9 cellular contexts compared by ENCODE assay signal in genomic region chr19:49056101-49056901, GRCh38. TPM values are rescaled to one million over a fixed set of nuclear protein-coding genes. Genes with fewer than 3 reads are reported as not detected.
A peak's percentile ranks its signal among the peaks of the same experiment; 100 is the strongest.
DNase-seq lines count a peak whose midpoint lies in the region; ATAC-seq and TF ChIP-seq lines count a peak whose summit lies in the region.
"Had no signal": no experiment of that assay in that cellular context is flagged by ENCODE, and none has a peak within 500 bp of the region (broad histone marks: within the 10 kb centered on the region; RNA-seq: fewer than 3 reads in every experiment).

No MANE protein-coding gene starts in this region.

- no peaks in the 10 kb centered on the region for H3F3A ChIP-seq in smooth muscle cell (ENCODE audit: low read depth)

- no peaks in the 10 kb centered on the region for H3K27me3 ChIP-seq in smooth muscle cell (ENCODE audit: low read depth)

- 2% methylated on average over 60 of the region's 63 CpGs for WGBS in smooth muscle cell (ENCODE audit: low lambda C conversion rate)

- H3K36me3 ChIP-seq in smooth muscle cell (ENCODE audit: low read depth), result no peaks in the 10 kb centered on the region

- no peaks in the 10 kb centered on the region for H3K36me3 Mint-ChIP-seq in T-helper 2 cell treated with Interferon-gamma antibody and Interleukin-4, amounts not matched to agents 5 μg/mL and 100 μg/mL, for 36 hours (ENCODE audit: low read depth)
- H3K36me3 Mint-ChIP-seq in brain, result no peaks in the 10 kb centered on the region

- no peaks in the 10 kb centered on the region for H3K79me2 ChIP-seq in smooth muscle cell (ENCODE audit: low read depth)

- H3K9me3 Mint-ChIP-seq in T-helper 2 cell treated with Interferon-gamma antibody and Interleukin-4, amounts not matched to agents 5 μg/mL and 100 μg/mL, for 36 hours, result no peaks in the 10 kb centered on the region
- H3K9me3 Mint-ChIP-seq in brain, result peaks cover 0 to 8% (median 0%) of the 10 kb centered on the region in 5 experiments

- ATAC-seq in HG02870 (IDR thresholded peaks at IDR 0.05; ENCODE audit: unreplicated experiment) (no peak), HG02884 (IDR thresholded peaks at IDR 0.05; ENCODE audit: unreplicated experiment) (no peak)

- H3K4me2 ChIP-seq in smooth muscle cell, result peak overlapping the region; percentile 91

- H3K4me1 Mint-ChIP-seq in T-helper 2 cell treated with Interferon-gamma antibody and Interleukin-4, amounts not matched to agents 5 μg/mL and 100 μg/mL, for 36 hours (ENCODE audit: low read depth), result peaks cover 16% of the 10 kb centered on the region
- H3K4me1 Mint-ChIP-seq in brain, result peaks cover 20% of the 10 kb centered on the region

- TF ChIP-seq CTCF in HFF-Myc (IDR thresholded peaks at IDR 0.05; ENCODE audit: low read depth, low read length, missing control alignments) (peak; percentile 30), brain (conservative IDR thresholded peaks at IDR 0.05) (peak in 1 of 2 experiments; percentile 57), smooth muscle cell (IDR thresholded peaks at IDR 0.05; ENCODE audit: borderline replicate concordance, insufficient read depth, poor library complexity, severe bottlenecking) (peak; percentile 31)

- peak overlapping the region; percentile 1 for H3K9ac ChIP-seq in smooth muscle cell (ENCODE audit: low read depth)

- H2AFZ ChIP-seq in smooth muscle cell (ENCODE audit: low read depth), result peak overlapping the region; percentile 28

- H3K4me3 ChIP-seq in HFF-Myc (replicated peaks; ENCODE audit: low read depth, low read length), result peak overlapping the region; percentile 42
- peak overlapping the region; percentile 53 for H3K4me3 ChIP-seq in smooth muscle cell

- peaks cover 3% of the 10 kb centered on the region for H3K4me1 ChIP-seq in smooth muscle cell (ENCODE audit: low read depth)

- H3K27ac ChIP-seq in smooth muscle cell (ENCODE audit: low read depth), result no peak overlapping the region

- H3K27me3 Mint-ChIP-seq in T-helper 2 cell treated with Interferon-gamma antibody and Interleukin-4, amounts not matched to agents 5 μg/mL and 100 μg/mL, for 36 hours (ENCODE audit: low read depth), result peaks cover 58% of the 10 kb centered on the region
- peaks cover 64% of the 10 kb centered on the region for H3K27me3 Mint-ChIP-seq in brain

- H3K27ac Mint-ChIP-seq in T-helper 2 cell treated with Interferon-gamma antibody and Interleukin-4, amounts not matched to agents 5 μg/mL and 100 μg/mL, for 36 hours, result no peak overlapping the region
- H3K27ac Mint-ChIP-seq in brain, result no peak overlapping the region

- peaks cover 15% of the 10 kb centered on the region for H4K20me1 ChIP-seq in smooth muscle cell (ENCODE audit: low read depth)

- DNase-seq in CMK (ENCODE audit: low read depth) (peak; percentile 60), HFF-Myc (ENCODE audit: extremely low read depth, low read depth) (no peak), iPS-NIHi7 (ENCODE audit: extremely low spot score) (peak; percentile 83), smooth muscle cell (lab: John Stamatoyannopoulos, UW; ENCODE audit: unreplicated experiment) (peak; percentile 25)
- DNase-seq in T-helper 2 cell treated with Interferon-gamma antibody and Interleukin-4, amounts not matched to agents 5 μg/mL and 100 μg/mL, for 36 hours (ENCODE audit: low spot score), result peak; percentile 56

- H3K4me3 Mint-ChIP-seq in T-helper 2 cell treated with Interferon-gamma antibody and Interleukin-4, amounts not matched to agents 5 μg/mL and 100 μg/mL, for 36 hours, result peak overlapping the region; percentile 69
- H3K4me3 Mint-ChIP-seq in brain, result peak overlapping the region; percentile 74 to 84 (median 78)

- no peaks in the 10 kb centered on the region for H3K9me3 ChIP-seq in smooth muscle cell (replicated peaks; ENCODE audit: low read depth)

RNA-seq across cellular contexts. Expression of gene CGB7, which starts 1.2 kb away (rescaled TPM):
- polyA plus RNA-seq in brain (ENCODE audit: insufficient read depth, low read depth, low replicate concordance), result not detected
- total RNA-seq in smooth muscle cell, result 1.3 and 2.0 TPM in 2 replicates
- polyA plus RNA-seq in smooth muscle cell, result 2.5 and 7.6 TPM in 2 replicates
- total RNA-seq: T-helper 2 cell treated with Interferon-gamma antibody and Interleukin-4, amounts not matched to agents 100 ng/mL and 5 ng/mL, for 36 hours had no signal

RNA-seq across cellular contexts. Expression of gene CGB8, which starts 7.4 kb away (rescaled TPM):
- polyA plus RNA-seq in brain (ENCODE audit: insufficient read depth, low read depth, low replicate concordance), result not detected
- not detected in 2 replicates for total RNA-seq in smooth muscle cell
- 1.0 and 7.4 TPM in 2 replicates for polyA plus RNA-seq in smooth muscle cell
- total RNA-seq: T-helper 2 cell treated with Interferon-gamma antibody and Interleukin-4, amounts not matched to agents 100 ng/mL and 5 ng/mL, for 36 hours had no signal

RNA-seq across cellular contexts. Expression of gene NTF4, which starts 8.3 kb away (rescaled TPM):
- polyA plus RNA-seq in brain (ENCODE audit: insufficient read depth, low read depth, low replicate concordance), result not detected
- total RNA-seq in smooth muscle cell, result 1.2 and 1.8 TPM in 2 replicates
- 1.4 and 7.8 TPM in 2 replicates for polyA plus RNA-seq in smooth muscle cell
- total RNA-seq: T-helper 2 cell treated with Interferon-gamma antibody and Interleukin-4, amounts not matched to agents 100 ng/mL and 5 ng/mL, for 36 hours had no signal

RNA-seq across cellular contexts. Expression of gene CGB5, which starts 12.7 kb away (rescaled TPM):
- polyA plus RNA-seq in brain (ENCODE audit: insufficient read depth, low read depth, low replicate concordance), result not detected
- 2.5 TPM in 1 of 2 replicates, not detected in the other for total RNA-seq in smooth muscle cell
- 2.0 and 3.4 TPM in 2 replicates for polyA plus RNA-seq in smooth muscle cell
- total RNA-seq: T-helper 2 cell treated with Interferon-gamma antibody and Interleukin-4, amounts not matched to agents 100 ng/mL and 5 ng/mL, for 36 hours had no signal

RNA-seq across cellular contexts. Expression of gene KCNA7, which starts 16.2 kb away (rescaled TPM):
- polyA plus RNA-seq in brain (ENCODE audit: insufficient read depth, low read depth, low replicate concordance), result not detected
- not detected in 2 replicates for total RNA-seq in smooth muscle cell
- polyA plus RNA-seq in smooth muscle cell, result 0.08 and 0.18 TPM in 2 replicates
- total RNA-seq: T-helper 2 cell treated with Interferon-gamma antibody and Interleukin-4, amounts not matched to agents 100 ng/mL and 5 ng/mL, for 36 hours had no signal
